Comparison of ENCODE assay signal across 8 cellular contexts in the genomic region with DNA sequence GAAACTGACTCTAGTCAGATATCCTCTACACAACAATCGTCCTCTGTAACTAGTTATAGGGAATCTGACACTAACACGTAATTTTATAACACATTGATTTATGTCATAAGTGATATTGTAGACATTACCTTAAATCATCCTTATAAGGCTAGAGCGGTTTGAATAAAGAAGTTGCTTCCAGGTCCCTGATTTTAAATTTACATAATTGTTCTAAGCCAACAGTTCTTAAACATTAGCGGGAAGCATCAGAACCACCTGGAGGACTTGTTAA. TPM values are rescaled to one million over a fixed set of nuclear protein-coding genes. Genes with fewer than 3 reads are reported as not detected.
DNase-seq lines count a peak whose midpoint lies in the region; ATAC-seq and TF ChIP-seq lines count a peak whose summit lies in the region.

No MANE protein-coding gene starts in this region.

- no peak for DNase-seq in CD4-positive, alpha-beta memory T cell
- no peak for DNase-seq in neural progenitor cell (ENCODE audit: low spot score)
- DNase-seq in HuH-7 (ENCODE audit: low spot score) = no peak
- DNase-seq in HPDE6-E6E7 (ENCODE audit: extremely low spot score) = no peak
- no peak for DNase-seq in foreskin keratinocyte

- H3K36me3 Mint-ChIP-seq in CD4-positive, alpha-beta memory T cell = peaks cover 0 to 6% of the 10 kb centered on the region in 2 donors
- peaks cover 5% of the 10 kb centered on the region for H3K36me3 Mint-ChIP-seq in neural progenitor cell

- H3K27me3 Mint-ChIP-seq in CD4-positive, alpha-beta memory T cell = no peaks in the 10 kb centered on the region
- H3K27me3 Mint-ChIP-seq in neural progenitor cell (ENCODE audit: insufficient read depth, low read depth) = peaks cover 9% of the 10 kb centered on the region

- H3K4me1 Mint-ChIP-seq in CD4-positive, alpha-beta memory T cell = peaks cover 44 to 75% (median 60%) of the 10 kb centered on the region in 4 donors
- peaks cover 40% of the 10 kb centered on the region for H3K4me1 Mint-ChIP-seq in neural progenitor cell

- intact Hi-C loops in CD4-positive, alpha-beta memory T cell (cut with micrococcal nuclease) = no loop called here

- H3K27ac Mint-ChIP-seq in CD4-positive, alpha-beta memory T cell = peak overlapping the region in 6 of 7 donors; percentile 41 to 90 (median 76)
- no peak overlapping the region for H3K27ac Mint-ChIP-seq in neural progenitor cell

- H3K9me3 Mint-ChIP-seq in CD4-positive, alpha-beta memory T cell = no peaks in the 10 kb centered on the region
- H3K9me3 Mint-ChIP-seq in neural progenitor cell = no peaks in the 10 kb centered on the region

- TF ChIP-seq CTCF in Loucy (conservative IDR thresholded peaks at IDR 0.05; ENCODE audit: low read length) (no peak), neural progenitor cell (IDR thresholded peaks at IDR 0.05) (no peak), foreskin keratinocyte (conservative IDR thresholded peaks at IDR 0.05) (no peak)

- H3K9me3 ChIP-seq in CD4-positive, alpha-beta memory T cell (ENCODE audit: control insufficient read depth in 1 of 2, low read length in 2 of 2) = no peaks in the 10 kb centered on the region
- H3K9me3 ChIP-seq in Loucy (ENCODE audit: insufficient read depth, low read depth, low read length) = no peaks in the 10 kb centered on the region
- no peaks in the 10 kb centered on the region for H3K9me3 ChIP-seq in duodenal mucosa (ENCODE audit: control insufficient read depth in 1 of 2, low read length in 2 of 2)
- no peaks in the 10 kb centered on the region for H3K9me3 ChIP-seq in neural progenitor cell (ENCODE audit: low read depth)

- H3K4me3 ChIP-seq in CD4-positive, alpha-beta memory T cell (ENCODE audit: low read length in 2 of 2) = no peak overlapping the region
- H3K4me3 ChIP-seq in Loucy (ENCODE audit: low read length, poor library complexity, severe bottlenecking) = peak overlapping the region; percentile 83
- peak overlapping the region; percentile 84 to 91 for H3K4me3 ChIP-seq in duodenal mucosa (ENCODE audit: low read depth in 1 of 2, low read length in 2 of 2)
- H3K4me3 ChIP-seq in neural progenitor cell = peak overlapping the region; percentile 57

- H2AFZ ChIP-seq in Loucy (ENCODE audit: low read length) = peak overlapping the region; percentile 94
- peak overlapping the region; percentile 99 for H2AFZ ChIP-seq in neural progenitor cell (replicated peaks)

- peak overlapping the region; percentile 92 to 95 (median 94) for H3K4me3 Mint-ChIP-seq in CD4-positive, alpha-beta memory T cell
- H3K4me3 Mint-ChIP-seq in neural progenitor cell = peak overlapping the region; percentile 96

- H3K27me3 ChIP-seq in CD4-positive, alpha-beta memory T cell (ENCODE audit: insufficient read depth, low read length) = no peaks in the 10 kb centered on the region
- H3K27me3 ChIP-seq in Loucy (ENCODE audit: insufficient read depth, low read length, poor library complexity, severe bottlenecking) (no peaks in the 10 kb centered on the region), duodenal mucosa (ENCODE audit: control insufficient read depth in 1 of 2, insufficient read depth in 2 of 2, low read length in 2 of 2) (no peaks in the 10 kb centered on the region), neural progenitor cell (peaks cover 11% of the 10 kb centered on the region), foreskin keratinocyte (no peaks in the 10 kb centered on the region)

- H3K4me2 ChIP-seq in Loucy (ENCODE audit: low read depth, low read length, poor library complexity, severe bottlenecking) = peak overlapping the region; percentile 95
- peak overlapping the region; percentile 86 for H3K4me2 ChIP-seq in neural progenitor cell

- peaks cover 6% of the 10 kb centered on the region; the same call in 1 of the 2 replicates for H3F3A ChIP-seq in Loucy (ENCODE audit: low read depth)
- peaks cover 16% of the 10 kb centered on the region for H3F3A ChIP-seq in neural progenitor cell (ENCODE audit: low read depth)

- H3K79me2 ChIP-seq in Loucy (ENCODE audit: insufficient read depth, low read length) = peaks cover 57% of the 10 kb centered on the region
- peaks cover 56% of the 10 kb centered on the region for H3K79me2 ChIP-seq in neural progenitor cell (ENCODE audit: low read depth)

- POLR2A ChIA-PET in CD4-positive, alpha-beta memory T cell (lab: Charles Lee; ENCODE audit: partially characterized antibody) = no interaction called here

- no peaks in the 10 kb centered on the region for H3K9me2 ChIP-seq in Loucy (replicated peaks; ENCODE audit: low read depth, low read length)

- H3K36me3 ChIP-seq in CD4-positive, alpha-beta memory T cell (ENCODE audit: insufficient read depth, low read length) = no peaks in the 10 kb centered on the region
- H3K36me3 ChIP-seq in Loucy (ENCODE audit: insufficient read depth, low read length) = no peaks in the 10 kb centered on the region
- H3K36me3 ChIP-seq in duodenal mucosa (ENCODE audit: control insufficient read depth in 1 of 2, insufficient read depth in 2 of 2, low read length in 2 of 2) = no peaks in the 10 kb centered on the region
- no peaks in the 10 kb centered on the region for H3K36me3 ChIP-seq in neural progenitor cell

- CTCF ChIA-PET in CD4-positive, alpha-beta memory T cell (lab: Charles Lee; ENCODE audit: partially characterized antibody) = interaction anchor here (1.3 to 1.8 kb wide), 2 partner anchors 64 to 179 kb away, joined by 3 to 6 read pairs; no protein-coding TSS in a partner anchor

- peak overlapping the region; percentile 62 for H3K27ac ChIP-seq in CD4-positive, alpha-beta memory T cell (ENCODE audit: low read depth, low read length)
- H3K27ac ChIP-seq in duodenal mucosa (ENCODE audit: low read depth, low read length) (no peak overlapping the region), neural progenitor cell (no peak overlapping the region), foreskin keratinocyte (no peak overlapping the region)

- peaks cover 34% of the 10 kb centered on the region for H4K20me1 ChIP-seq in Loucy (ENCODE audit: insufficient read depth, low read length, poor library complexity, severe bottlenecking)
- H4K20me1 ChIP-seq in neural progenitor cell (ENCODE audit: low read depth) = peaks cover 33% of the 10 kb centered on the region

- H3K4me1 ChIP-seq in CD4-positive, alpha-beta memory T cell (ENCODE audit: insufficient read depth, low read length) = peaks cover 66% of the 10 kb centered on the region
- H3K4me1 ChIP-seq in Loucy (ENCODE audit: insufficient read depth, low read length, poor library complexity, severe bottlenecking) (peaks cover 66% of the 10 kb centered on the region), duodenal mucosa (ENCODE audit: control insufficient read depth in 1 of 2, insufficient read depth in 2 of 2, low read length in 2 of 2) (peaks cover 46 to 50% of the 10 kb centered on the region in 2 donors), neural progenitor cell (peaks cover 35% of the 10 kb centered on the region), foreskin keratinocyte (peaks cover 10% of the 10 kb centered on the region)

- ATAC-seq in GM21717 (IDR thresholded peaks at IDR 0.05; ENCODE audit: unreplicated experiment) = no peak
- ATAC-seq in foreskin keratinocyte = no peak

- peak overlapping the region; percentile 83 for H3K9ac ChIP-seq in Loucy (ENCODE audit: low read depth, low read length, poor library complexity, severe bottlenecking)
- peak overlapping the region; percentile 80 to 88 for H3K9ac ChIP-seq in duodenal mucosa (ENCODE audit: low read depth in 1 of 2, low read length in 2 of 2)
- H3K9ac ChIP-seq in neural progenitor cell = no peak overlapping the region

RNA-seq across cellular contexts. Expression of gene CILK1, which starts 0.7 kb away (rescaled TPM):
- total RNA-seq in CD4-positive, alpha-beta memory T cell = 10 to 100 TPM; 12.8 to 12.9 TPM
- polyA plus RNA-seq in CD4-positive, alpha-beta memory T cell = 1 to 10 TPM; 3.3 to 4.7 TPM
- 11.5 and 17.5 TPM in 2 replicates for total RNA-seq in neural progenitor cell (ENCODE audit: low replicate concordance)
- total RNA-seq in foreskin keratinocyte = 6.8 and 7.2 TPM in 2 replicates
- polyA plus RNA-seq in foreskin keratinocyte = 1.6 and 1.8 TPM in 2 replicates

RNA-seq across cellular contexts. Expression of gene FBXO9, which starts 2.9 kb away (rescaled TPM):
- 100 to 1,000 TPM; 126 to 136 TPM for total RNA-seq in CD4-positive, alpha-beta memory T cell
- polyA plus RNA-seq in CD4-positive, alpha-beta memory T cell = 10 to 100 TPM; 56.2 to 61.1 TPM
- 26.7 and 50.8 TPM in 2 replicates for total RNA-seq in neural progenitor cell (ENCODE audit: low replicate concordance)
- total RNA-seq in foreskin keratinocyte = 43.2 and 45.5 TPM in 2 replicates
- polyA plus RNA-seq in foreskin keratinocyte = 25.6 and 29.7 TPM in 2 replicates

Comparison
In these comparisons a context has a peak if more than half of its experiments do, and no peak if none do; other contexts are left out.
1. H3K4me3 ChIP-seq: peak in Loucy (single experiment), duodenal mucosa (2 of 2) and neural progenitor cell (single experiment); none in CD4-positive, alpha-beta memory T cell (0 of 2).